Comparison of ENCODE assay signal across 1 cellular context in the genomic region with DNA sequence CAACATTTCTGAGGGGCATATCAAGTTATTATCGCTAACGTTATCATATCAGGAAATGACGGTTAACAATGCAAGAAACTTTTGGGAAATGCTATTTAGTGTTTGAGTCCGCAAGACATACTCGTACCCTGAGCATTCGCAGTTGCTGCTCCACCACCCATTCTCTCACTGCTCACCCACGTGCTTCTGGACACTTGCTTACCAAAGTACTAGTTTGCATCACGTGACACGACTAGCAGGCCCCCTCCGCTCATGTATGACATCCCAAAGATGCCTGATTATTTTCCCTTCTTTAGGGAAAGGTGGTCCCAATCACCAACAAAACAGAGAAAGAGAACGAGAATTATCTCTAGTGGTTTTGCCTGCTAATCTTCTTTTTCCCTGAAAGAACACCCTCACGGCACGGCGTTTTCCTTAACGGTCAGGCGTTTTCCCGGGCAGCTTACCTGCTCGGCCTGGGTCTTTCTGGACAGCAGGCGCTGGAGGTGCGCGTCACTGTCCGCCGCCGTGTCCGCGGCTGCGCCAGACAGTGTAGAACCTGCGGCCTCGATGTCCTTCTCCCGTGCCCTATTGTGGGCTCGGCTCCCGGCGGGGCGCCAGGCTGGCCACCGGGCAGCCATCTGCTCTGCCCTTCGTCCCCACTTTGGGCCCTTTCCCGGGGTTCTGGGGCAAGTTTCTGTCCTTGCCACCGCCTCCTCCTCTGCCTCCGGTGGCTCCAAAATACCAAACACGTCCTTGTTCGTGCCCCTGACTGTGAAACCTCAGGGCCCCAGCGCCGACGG.
TF ChIP-seq lines count a peak whose summit lies in the region.

A gene (plus strand): TSS at position 492 of the 782 bp plus-strand sequence. CDS start 58 bp downstream, at position 550.

TF ChIP-seq in GM12878, 131 proteins besides CTCF, POLR2A, EP300 and RAD21 (continued from another document and continues in another):
- TF ChIP-seq, protein P1, sequence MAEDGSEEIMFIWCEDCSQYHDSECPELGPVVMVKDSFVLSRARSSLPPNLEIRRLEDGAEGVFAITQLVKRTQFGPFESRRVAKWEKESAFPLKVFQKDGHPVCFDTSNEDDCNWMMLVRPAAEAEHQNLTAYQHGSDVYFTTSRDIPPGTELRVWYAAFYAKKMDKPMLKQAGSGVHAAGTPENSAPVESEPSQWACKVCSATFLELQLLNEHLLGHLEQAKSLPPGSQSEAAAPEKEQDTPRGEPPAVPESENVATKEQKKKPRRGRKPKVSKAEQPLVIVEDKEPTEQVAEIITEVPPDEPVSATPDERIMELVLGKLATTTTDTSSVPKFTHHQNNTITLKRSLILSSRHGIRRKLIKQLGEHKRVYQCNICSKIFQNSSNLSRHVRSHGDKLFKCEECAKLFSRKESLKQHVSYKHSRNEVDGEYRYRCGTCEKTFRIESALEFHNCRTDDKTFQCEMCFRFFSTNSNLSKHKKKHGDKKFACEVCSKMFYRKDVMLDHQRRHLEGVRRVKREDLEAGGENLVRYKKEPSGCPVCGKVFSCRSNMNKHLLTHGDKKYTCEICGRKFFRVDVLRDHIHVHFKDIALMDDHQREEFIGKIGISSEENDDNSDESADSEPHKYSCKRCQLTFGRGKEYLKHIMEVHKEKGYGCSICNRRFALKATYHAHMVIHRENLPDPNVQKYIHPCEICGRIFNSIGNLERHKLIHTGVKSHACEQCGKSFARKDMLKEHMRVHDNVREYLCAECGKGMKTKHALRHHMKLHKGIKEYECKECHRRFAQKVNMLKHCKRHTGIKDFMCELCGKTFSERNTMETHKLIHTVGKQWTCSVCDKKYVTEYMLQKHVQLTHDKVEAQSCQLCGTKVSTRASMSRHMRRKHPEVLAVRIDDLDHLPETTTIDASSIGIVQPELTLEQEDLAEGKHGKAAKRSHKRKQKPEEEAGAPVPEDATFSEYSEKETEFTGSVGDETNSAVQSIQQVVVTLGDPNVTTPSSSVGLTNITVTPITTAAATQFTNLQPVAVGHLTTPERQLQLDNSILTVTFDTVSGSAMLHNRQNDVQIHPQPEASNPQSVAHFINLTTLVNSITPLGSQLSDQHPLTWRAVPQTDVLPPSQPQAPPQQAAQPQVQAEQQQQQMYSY (CRISPR knock-in tag; IDR thresholded peaks at IDR 0.05), result peak; percentile 84
- TF ChIP-seq SUPT20H (IDR thresholded peaks at IDR 0.05; ENCODE audit: borderline replicate concordance, control insufficient read depth, low read depth, low read length), result no peak; the same call in 1 of the 2 replicates
- TF ChIP-seq, protein P2, sequence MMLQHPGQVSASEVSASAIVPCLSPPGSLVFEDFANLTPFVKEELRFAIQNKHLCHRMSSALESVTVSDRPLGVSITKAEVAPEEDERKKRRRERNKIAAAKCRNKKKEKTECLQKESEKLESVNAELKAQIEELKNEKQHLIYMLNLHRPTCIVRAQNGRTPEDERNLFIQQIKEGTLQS (IDR thresholded peaks at IDR 0.05; ENCODE audit: borderline replicate concordance, extremely low read depth, low read depth, low read length), result peak; percentile 82
- no peak for TF ChIP-seq ZNF384 (IDR thresholded peaks at IDR 0.05; ENCODE audit: borderline replicate concordance, low read depth, low read length)
- TF ChIP-seq SPI1 (IDR thresholded peaks at IDR 0.05; ENCODE audit: borderline replicate concordance, insufficient read depth, low read depth, low read length), result no peak
- no peak for TF ChIP-seq NR2C2 (IDR thresholded peaks at IDR 0.05; ENCODE audit: borderline replicate concordance, control insufficient read depth, insufficient read length, low read depth)
- no peak; the same call in 1 of the 2 replicates for TF ChIP-seq ZBED1 (IDR thresholded peaks at IDR 0.05; ENCODE audit: borderline replicate concordance)
- TF ChIP-seq IKZF1 (conservative IDR thresholded peaks at IDR 0.05), result peak; percentile 97
- TF ChIP-seq KAT2A (conservative IDR thresholded peaks at IDR 0.05; ENCODE audit: control insufficient read depth, low read depth, low read length), result no peak
- peak; percentile 79 to 95 for TF ChIP-seq BHLHE40 (IDR thresholded peaks at IDR 0.05; ENCODE audit: borderline replicate concordance in 1 of 2, low read depth in 2 of 2, low read length in 1 of 2)
- TF ChIP-seq STAT1 (conservative IDR thresholded peaks at IDR 0.05), result peak; percentile 99
- TF ChIP-seq SIN3A (IDR thresholded peaks at IDR 0.05; ENCODE audit: low read depth, low read length), result peak; percentile 98
- TF ChIP-seq LARP7 (IDR thresholded peaks at IDR 0.05), result peak; percentile 82
- 0 out of 2 replicates have a peak, but pooled peaks have one; percentile 96 for TF ChIP-seq WRNIP1 (IDR thresholded peaks at IDR 0.05; ENCODE audit: borderline replicate concordance, low read depth, low read length)
- peak; percentile 22; the same call in 1 of the 2 replicates for TF ChIP-seq CHD2 (IDR thresholded peaks at IDR 0.05; ENCODE audit: borderline replicate concordance, low read depth, low read length)
- TF ChIP-seq, protein P3, sequence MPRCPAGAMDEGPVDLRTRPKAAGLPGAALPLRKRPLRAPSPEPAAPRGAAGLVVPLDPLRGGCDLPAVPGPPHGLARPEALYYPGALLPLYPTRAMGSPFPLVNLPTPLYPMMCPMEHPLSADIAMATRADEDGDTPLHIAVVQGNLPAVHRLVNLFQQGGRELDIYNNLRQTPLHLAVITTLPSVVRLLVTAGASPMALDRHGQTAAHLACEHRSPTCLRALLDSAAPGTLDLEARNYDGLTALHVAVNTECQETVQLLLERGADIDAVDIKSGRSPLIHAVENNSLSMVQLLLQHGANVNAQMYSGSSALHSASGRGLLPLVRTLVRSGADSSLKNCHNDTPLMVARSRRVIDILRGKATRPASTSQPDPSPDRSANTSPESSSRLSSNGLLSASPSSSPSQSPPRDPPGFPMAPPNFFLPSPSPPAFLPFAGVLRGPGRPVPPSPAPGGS (IDR thresholded peaks at IDR 0.05; ENCODE audit: borderline replicate concordance, insufficient read depth, low read depth, low read length, poor library complexity, severe bottlenecking), result no peak
- peak; percentile 17 to 91; a peak in 2 of 4 replicates for TF ChIP-seq SRF (IDR thresholded peaks at IDR 0.05; ENCODE audit: low read depth in 2 of 2, low read length in 2 of 2)
- TF ChIP-seq HDGF (IDR thresholded peaks at IDR 0.05), result no peak
- TF ChIP-seq FOXK2 (IDR thresholded peaks at IDR 0.05), result peak; percentile 92
- 0 out of 2 replicates have a peak, but pooled peaks have one; percentile 46 for TF ChIP-seq GATAD2B (conservative IDR thresholded peaks at IDR 0.05; ENCODE audit: low read depth)
- TF ChIP-seq, protein P4, sequence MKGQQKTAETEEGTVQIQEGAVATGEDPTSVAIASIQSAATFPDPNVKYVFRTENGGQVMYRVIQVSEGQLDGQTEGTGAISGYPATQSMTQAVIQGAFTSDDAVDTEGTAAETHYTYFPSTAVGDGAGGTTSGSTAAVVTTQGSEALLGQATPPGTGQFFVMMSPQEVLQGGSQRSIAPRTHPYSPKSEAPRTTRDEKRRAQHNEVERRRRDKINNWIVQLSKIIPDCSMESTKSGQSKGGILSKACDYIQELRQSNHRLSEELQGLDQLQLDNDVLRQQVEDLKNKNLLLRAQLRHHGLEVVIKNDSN (IDR thresholded peaks at IDR 0.05; ENCODE audit: borderline replicate concordance, extremely low read length, insufficient read depth, low read depth, low read length), result peak; percentile 93
- TF ChIP-seq MYB (IDR thresholded peaks at IDR 0.05; ENCODE audit: borderline replicate concordance, low read depth, low read length), result peak; percentile 99
- 0 out of 2 replicates have a peak, but pooled peaks have one; percentile 7 for TF ChIP-seq PAX5 (IDR thresholded peaks at IDR 0.05; ENCODE audit: borderline replicate concordance, low read depth, low read length)
- TF ChIP-seq, protein P5, sequence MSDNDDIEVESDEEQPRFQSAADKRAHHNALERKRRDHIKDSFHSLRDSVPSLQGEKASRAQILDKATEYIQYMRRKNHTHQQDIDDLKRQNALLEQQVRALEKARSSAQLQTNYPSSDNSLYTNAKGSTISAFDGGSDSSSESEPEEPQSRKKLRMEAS (IDR thresholded peaks at IDR 0.05; ENCODE audit: low read depth, low read length), result peak; percentile 100
- no peak; the same call in 1 of the 2 replicates for TF ChIP-seq MTA2 (IDR thresholded peaks at IDR 0.05; ENCODE audit: low read depth)
- TF ChIP-seq HDAC2 (IDR thresholded peaks at IDR 0.05), result no peak
- TF ChIP-seq, protein P6, sequence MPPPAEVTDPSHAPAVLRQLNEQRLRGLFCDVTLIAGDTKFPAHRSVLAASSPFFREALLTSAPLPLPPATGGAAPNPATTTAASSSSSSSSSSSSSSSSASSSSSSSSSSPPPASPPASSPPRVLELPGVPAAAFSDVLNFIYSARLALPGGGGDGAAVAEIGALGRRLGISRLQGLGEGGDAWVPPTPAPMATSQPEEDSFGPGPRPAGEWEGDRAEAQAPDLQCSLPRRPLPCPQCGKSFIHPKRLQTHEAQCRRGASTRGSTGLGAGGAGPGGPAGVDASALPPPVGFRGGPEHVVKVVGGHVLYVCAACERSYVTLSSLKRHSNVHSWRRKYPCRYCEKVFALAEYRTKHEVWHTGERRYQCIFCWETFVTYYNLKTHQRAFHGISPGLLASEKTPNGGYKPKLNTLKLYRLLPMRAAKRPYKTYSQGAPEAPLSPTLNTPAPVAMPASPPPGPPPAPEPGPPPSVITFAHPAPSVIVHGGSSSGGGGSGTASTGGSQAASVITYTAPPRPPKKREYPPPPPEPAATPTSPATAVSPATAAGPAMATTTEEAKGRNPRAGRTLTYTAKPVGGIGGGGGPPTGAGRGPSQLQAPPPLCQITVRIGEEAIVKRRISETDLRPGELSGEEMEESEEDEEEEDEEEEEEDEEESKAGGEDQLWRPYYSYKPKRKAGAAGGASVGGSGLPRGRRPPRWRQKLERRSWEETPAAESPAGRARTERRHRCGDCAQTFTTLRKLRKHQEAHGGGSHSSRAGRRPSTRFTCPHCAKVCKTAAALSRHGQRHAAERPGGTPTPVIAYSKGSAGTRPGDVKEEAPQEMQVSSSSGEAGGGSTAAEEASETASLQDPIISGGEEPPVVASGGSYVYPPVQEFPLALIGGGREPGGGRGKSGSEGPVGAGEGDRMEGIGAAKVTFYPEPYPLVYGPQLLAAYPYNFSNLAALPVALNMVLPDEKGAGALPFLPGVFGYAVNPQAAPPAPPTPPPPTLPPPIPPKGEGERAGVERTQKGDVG (CRISPR knock-in tag; IDR thresholded peaks at IDR 0.05), result peak; percentile 94
- TF ChIP-seq SMC3 (IDR thresholded peaks at IDR 0.05; ENCODE audit: borderline replicate concordance, low read length), result no peak
- TF ChIP-seq TBL1XR1 (IDR thresholded peaks at IDR 0.05; ENCODE audit: low read depth, low read length), result peak; percentile 82; the same call in 1 of the 2 replicates
- TF ChIP-seq, protein P7, sequence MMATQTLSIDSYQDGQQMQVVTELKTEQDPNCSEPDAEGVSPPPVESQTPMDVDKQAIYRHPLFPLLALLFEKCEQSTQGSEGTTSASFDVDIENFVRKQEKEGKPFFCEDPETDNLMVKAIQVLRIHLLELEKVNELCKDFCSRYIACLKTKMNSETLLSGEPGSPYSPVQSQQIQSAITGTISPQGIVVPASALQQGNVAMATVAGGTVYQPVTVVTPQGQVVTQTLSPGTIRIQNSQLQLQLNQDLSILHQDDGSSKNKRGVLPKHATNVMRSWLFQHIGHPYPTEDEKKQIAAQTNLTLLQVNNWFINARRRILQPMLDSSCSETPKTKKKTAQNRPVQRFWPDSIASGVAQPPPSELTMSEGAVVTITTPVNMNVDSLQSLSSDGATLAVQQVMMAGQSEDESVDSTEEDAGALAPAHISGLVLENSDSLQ (IDR thresholded peaks at IDR 0.05), result peak; percentile 62; the same call in 1 of the 2 replicates
- TF ChIP-seq, protein P8, sequence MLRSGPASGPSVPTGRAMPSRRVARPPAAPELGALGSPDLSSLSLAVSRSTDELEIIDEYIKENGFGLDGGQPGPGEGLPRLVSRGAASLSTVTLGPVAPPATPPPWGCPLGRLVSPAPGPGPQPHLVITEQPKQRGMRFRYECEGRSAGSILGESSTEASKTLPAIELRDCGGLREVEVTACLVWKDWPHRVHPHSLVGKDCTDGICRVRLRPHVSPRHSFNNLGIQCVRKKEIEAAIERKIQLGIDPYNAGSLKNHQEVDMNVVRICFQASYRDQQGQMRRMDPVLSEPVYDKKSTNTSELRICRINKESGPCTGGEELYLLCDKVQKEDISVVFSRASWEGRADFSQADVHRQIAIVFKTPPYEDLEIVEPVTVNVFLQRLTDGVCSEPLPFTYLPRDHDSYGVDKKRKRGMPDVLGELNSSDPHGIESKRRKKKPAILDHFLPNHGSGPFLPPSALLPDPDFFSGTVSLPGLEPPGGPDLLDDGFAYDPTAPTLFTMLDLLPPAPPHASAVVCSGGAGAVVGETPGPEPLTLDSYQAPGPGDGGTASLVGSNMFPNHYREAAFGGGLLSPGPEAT (IDR thresholded peaks at IDR 0.05; ENCODE audit: low read depth), result peak; percentile 100
- no peak for TF ChIP-seq YBX1 (IDR thresholded peaks at IDR 0.05)
- peak; percentile 67 for TF ChIP-seq SIX5 (IDR thresholded peaks at IDR 0.05; ENCODE audit: low read depth, low read length, severe bottlenecking)
- TF ChIP-seq SP1 (IDR thresholded peaks at IDR 0.05; ENCODE audit: low read depth, low read length), result peak; percentile 52
- TF ChIP-seq CBX3 (IDR thresholded peaks at IDR 0.05; ENCODE audit: borderline replicate concordance, low read depth), result no peak
- no peak; the same call in 1 of the 2 replicates for TF ChIP-seq IRF4 (IDR thresholded peaks at IDR 0.05; ENCODE audit: low read depth, low read length)
- TF ChIP-seq RFX5 (IDR thresholded peaks at IDR 0.05; ENCODE audit: low read depth, low read length), result no peak
- TF ChIP-seq ETV6 (conservative IDR thresholded peaks at IDR 0.05 in 1 of 2, IDR thresholded peaks at IDR 0.05 in 1 of 2; ENCODE audit: borderline replicate concordance in 1 of 2, low read depth in 1 of 2), result no peak
- no peak for TF ChIP-seq MEF2A (IDR thresholded peaks at IDR 0.05; ENCODE audit: insufficient read depth, low read depth, low read length)
- peak; percentile 52; the same call in 1 of the 2 replicates for TF ChIP-seq PAX8 (IDR thresholded peaks at IDR 0.05)
- TF ChIP-seq CHD1 (IDR thresholded peaks at IDR 0.05; ENCODE audit: low read depth, low read length), result no peak
- TF ChIP-seq, protein P9, sequence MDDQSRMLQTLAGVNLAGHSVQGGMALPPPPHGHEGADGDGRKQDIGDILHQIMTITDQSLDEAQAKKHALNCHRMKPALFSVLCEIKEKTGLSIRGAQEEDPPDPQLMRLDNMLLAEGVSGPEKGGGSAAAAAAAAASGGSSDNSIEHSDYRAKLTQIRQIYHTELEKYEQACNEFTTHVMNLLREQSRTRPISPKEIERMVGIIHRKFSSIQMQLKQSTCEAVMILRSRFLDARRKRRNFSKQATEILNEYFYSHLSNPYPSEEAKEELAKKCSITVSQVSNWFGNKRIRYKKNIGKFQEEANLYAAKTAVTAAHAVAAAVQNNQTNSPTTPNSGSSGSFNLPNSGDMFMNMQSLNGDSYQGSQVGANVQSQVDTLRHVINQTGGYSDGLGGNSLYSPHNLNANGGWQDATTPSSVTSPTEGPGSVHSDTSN (IDR thresholded peaks at IDR 0.05; ENCODE audit: insufficient replicate concordance, low read depth, low read length), result peak; percentile 20
- TF ChIP-seq, protein P10, sequence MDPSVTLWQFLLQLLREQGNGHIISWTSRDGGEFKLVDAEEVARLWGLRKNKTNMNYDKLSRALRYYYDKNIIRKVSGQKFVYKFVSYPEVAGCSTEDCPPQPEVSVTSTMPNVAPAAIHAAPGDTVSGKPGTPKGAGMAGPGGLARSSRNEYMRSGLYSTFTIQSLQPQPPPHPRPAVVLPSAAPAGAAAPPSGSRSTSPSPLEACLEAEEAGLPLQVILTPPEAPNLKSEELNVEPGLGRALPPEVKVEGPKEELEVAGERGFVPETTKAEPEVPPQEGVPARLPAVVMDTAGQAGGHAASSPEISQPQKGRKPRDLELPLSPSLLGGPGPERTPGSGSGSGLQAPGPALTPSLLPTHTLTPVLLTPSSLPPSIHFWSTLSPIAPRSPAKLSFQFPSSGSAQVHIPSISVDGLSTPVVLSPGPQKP (IDR thresholded peaks at IDR 0.05; ENCODE audit: low read depth, low read length), result peak; percentile 11; the same call in 1 of the 2 replicates
- TF ChIP-seq NFXL1 (IDR thresholded peaks at IDR 0.05; ENCODE audit: borderline replicate concordance), result no peak
- TF ChIP-seq PML (IDR thresholded peaks at IDR 0.05; ENCODE audit: low read length), result peak; percentile 85
